In genomic region chr7:24370541-24370940, GRCh38 we compare ENCODE assay signal across 21 cellular contexts.
"Had no signal": no experiment of that assay in that cellular context is flagged by ENCODE, and none has a peak within 500 bp of the region (broad histone marks: within the 10 kb centered on the region; RNA-seq: fewer than 3 reads in every experiment).

No MANE protein-coding gene starts in this region.

- H3K4me3 Mint-ChIP-seq: immature natural killer cell; mesothelial cell of epicardium; naive B cell; natural killer cell; stimulated activated memory B cell treated with anti-CD40 and anti-IgM and Interleukin-4, amounts not matched to agents 10 μg/mL and 1 μg/mL and 100 μg/mL, for 72 hours had no signal

- H3K4me1 Mint-ChIP-seq: immature natural killer cell; mesothelial cell of epicardium; naive B cell; natural killer cell; stimulated activated memory B cell treated with anti-CD40 and anti-IgM and Interleukin-4, amounts not matched to agents 10 μg/mL and 1 μg/mL and 100 μg/mL, for 72 hours had no signal

- H3K27ac Mint-ChIP-seq: immature natural killer cell; mesothelial cell of epicardium; natural killer cell; progenitor cell of endocrine pancreas; stimulated activated memory B cell treated with anti-CD40 and anti-IgM and Interleukin-4, amounts not matched to agents 10 μg/mL and 1 μg/mL and 100 μg/mL, for 72 hours had no signal

- H3K27me3 Mint-ChIP-seq: progenitor cell of endocrine pancreas; stimulated activated memory B cell treated with anti-CD40 and anti-IgM and Interleukin-4, amounts not matched to agents 10 μg/mL and 1 μg/mL and 100 μg/mL, for 72 hours had no signal

- ATAC-seq: heart left ventricle; left colon; left lung; lower lobe of right lung; natural killer cell; right lobe of liver; stimulated activated memory B cell treated with anti-CD40 and anti-IgM and Interleukin-4, amounts not matched to agents 10 μg/mL and 1 μg/mL and 100 μg/mL, for 72 hours; upper lobe of right lung had no signal

- H3K36me3 Mint-ChIP-seq: immature natural killer cell; mesothelial cell of epicardium; naive B cell; natural killer cell; stimulated activated memory B cell treated with anti-CD40 and anti-IgM and Interleukin-4, amounts not matched to agents 10 μg/mL and 1 μg/mL and 100 μg/mL, for 72 hours had no signal

- H3K9me3 Mint-ChIP-seq: immature natural killer cell; natural killer cell; stimulated activated memory B cell treated with anti-CD40 and anti-IgM and Interleukin-4, amounts not matched to agents 10 μg/mL and 1 μg/mL and 100 μg/mL, for 72 hours had no signal

- DNase-seq: heart left ventricle; hypothalamus; immature natural killer cell; kidney; left colon; left lung; lower lobe of right lung; mammary epithelial cell; mesenchymal stem cell; naive B cell; natural killer cell; ovary; right lobe of liver; stimulated activated CD4-positive, alpha-beta T cell treated with anti-CD3 and anti-CD28 coated beads, Interleukin-4, amount 100 ng/mL, for 24 hours; stimulated activated naive CD4-positive, alpha-beta T cell treated with Interleukin-2 at 50 U/mL for 16 hours; tibial artery; trophoblast cell; upper lobe of right lung had no signal
